ENCODE assay signal across 12 cellular contexts in genomic region chr20:51365670-51366069, GRCh38.
DNase-seq lines count a peak whose midpoint lies in the region; ATAC-seq lines count a peak whose summit lies in the region.
"Had no signal": no experiment of that assay in that cellular context is flagged by ENCODE, and none has a peak within 500 bp of the region (broad histone marks: within the 10 kb centered on the region; RNA-seq: fewer than 3 reads in every experiment).

No MANE protein-coding gene starts in this region.

- H3K27ac Mint-ChIP-seq in stimulated activated naive CD8-positive, alpha-beta T cell treated with anti-CD3 and anti-CD28 coated beads, Interleukin-15, amount 100 ng/mL, for 72 hours, result no peak overlapping the region
- H3K27ac Mint-ChIP-seq: activated naive CD8-positive, alpha-beta T cell treated with anti-CD3 and anti-CD28 coated beads, Interleukin-2, amount 50 U/mL, for 24 hours had no signal

- H3K27me3 Mint-ChIP-seq in stimulated activated naive CD8-positive, alpha-beta T cell treated with anti-CD3 and anti-CD28 coated beads, Interleukin-15, amount 100 ng/mL, for 72 hours, result no peaks in the 10 kb centered on the region

- peaks cover 5 to 14% of the 10 kb centered on the region in 2 donors for H3K9me3 Mint-ChIP-seq in stimulated activated naive CD8-positive, alpha-beta T cell treated with anti-CD3 and anti-CD28 coated beads, Interleukin-15, amount 100 ng/mL, for 72 hours

- H3K4me1 ChIP-seq in SJCRH30, result peaks cover 28% of the 10 kb centered on the region

- peak overlapping the region; percentile 98 for H3K27ac ChIP-seq in SJCRH30

- H3K4me3 ChIP-seq in SJCRH30, result peak overlapping the region; percentile 11; the same call in 1 of the 2 replicates

- DNase-seq in EH (ENCODE audit: low read depth) (peak; percentile 98), SJCRH30 (peak; percentile 73 to 76), fibroblast of gingiva (ENCODE audit: low read depth) (peak; percentile 71), renal cortical epithelial cell (ENCODE audit: low read depth) (peak; percentile 15), NK-92 (lab: John Stamatoyannopoulos, UW; ENCODE audit: unreplicated experiment) (no peak), NCI-H524 treated with DMSO at 0.1 percent for 48 hours (lab: John Stamatoyannopoulos, UW) (no peak)
- DNase-seq in stimulated activated naive CD8-positive, alpha-beta T cell treated with anti-CD3 and anti-CD28 coated beads, Interleukin-15, amount 100 ng/mL, for 72 hours, result no peak
- DNase-seq in activated CD4-positive, alpha-beta T cell treated with anti-CD3 and anti-CD28 coated beads for 48 hours, result no peak
- DNase-seq: activated CD4-positive, alpha-beta T cell treated with anti-CD3 and anti-CD28 coated beads, Interleukin-2, amount 50 U/mL, for 4 hours; activated naive CD8-positive, alpha-beta T cell treated with anti-CD3 and anti-CD28 coated beads, Interleukin-2, amount 50 U/mL, for 24 hours; NCI-H187 treated with DMSO at 0.1 percent for 48 hours; SHP77 had no signal

- H3K27me3 ChIP-seq in SJCRH30, result no peaks in the 10 kb centered on the region

- no peak overlapping the region for H3K4me3 Mint-ChIP-seq in stimulated activated naive CD8-positive, alpha-beta T cell treated with anti-CD3 and anti-CD28 coated beads, Interleukin-15, amount 100 ng/mL, for 72 hours
- H3K4me3 Mint-ChIP-seq: activated naive CD8-positive, alpha-beta T cell treated with anti-CD3 and anti-CD28 coated beads, Interleukin-2, amount 50 U/mL, for 24 hours had no signal

- H3K36me3 ChIP-seq in SJCRH30, result no peaks in the 10 kb centered on the region

- H3K9me3 ChIP-seq in SJCRH30 (replicated peaks), result peaks cover 5% of the 10 kb centered on the region

- ATAC-seq in stimulated activated naive CD8-positive, alpha-beta T cell treated with anti-CD3 and anti-CD28 coated beads, Interleukin-15, amount 100 ng/mL, for 72 hours, result no peak
- ATAC-seq: activated naive CD8-positive, alpha-beta T cell treated with anti-CD3 and anti-CD28 coated beads, Interleukin-2, amount 50 U/mL, for 24 hours had no signal

- H3K4me1 Mint-ChIP-seq in stimulated activated naive CD8-positive, alpha-beta T cell treated with anti-CD3 and anti-CD28 coated beads, Interleukin-15, amount 100 ng/mL, for 72 hours, result peaks cover 6% of the 10 kb centered on the region
- H3K4me1 Mint-ChIP-seq: activated naive CD8-positive, alpha-beta T cell treated with anti-CD3 and anti-CD28 coated beads, Interleukin-2, amount 50 U/mL, for 24 hours had no signal

Comparison
In these comparisons a context has a peak if more than half of its experiments do, and no peak if none do; other contexts are left out.
1. DNase-seq: peak in EH (single experiment), SJCRH30 (2 of 2), fibroblast of gingiva (single experiment) and renal cortical epithelial cell (single experiment); none in NK-92 (single experiment), stimulated activated naive CD8-positive, alpha-beta T cell treated with anti-CD3 and anti-CD28 coated beads, Interleukin-15, amount 100 ng/mL, for 72 hours (0 of 2), activated CD4-positive, alpha-beta T cell treated with anti-CD3 and anti-CD28 coated beads for 48 hours (single experiment) and NCI-H524 treated with DMSO at 0.1 percent for 48 hours (single experiment).